ENCODE assay signal across 17 cellular contexts in the genomic region with DNA sequence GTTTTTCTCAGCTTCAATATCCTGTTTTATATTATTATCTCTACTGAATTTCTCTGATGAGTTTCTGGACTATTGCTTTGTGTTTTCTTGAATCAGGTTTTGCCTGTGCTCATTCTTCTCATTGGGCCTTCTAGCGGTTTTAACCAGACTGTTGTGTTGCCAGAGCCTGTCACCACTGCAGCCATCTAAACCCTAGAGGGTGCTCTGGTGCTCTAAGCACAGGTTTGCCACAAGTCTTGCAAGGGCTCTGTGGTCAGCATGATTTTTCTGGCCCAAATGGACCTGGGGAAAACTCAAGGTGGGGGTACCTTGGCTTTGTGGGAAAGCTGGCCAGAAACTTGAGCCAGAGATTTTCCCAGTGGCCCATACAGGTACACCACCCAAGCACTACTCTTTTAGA. TPM values are rescaled to one million over a fixed set of nuclear protein-coding genes. Genes with fewer than 3 reads are reported as not detected.
DNase-seq lines count a peak whose midpoint lies in the region; ATAC-seq and TF ChIP-seq lines count a peak whose summit lies in the region.
"Had no signal": no experiment of that assay in that cellular context is flagged by ENCODE, and none has a peak within 500 bp of the region (broad histone marks: within the 10 kb centered on the region; RNA-seq: fewer than 3 reads in every experiment).

No MANE protein-coding gene starts in this region.

- H3K27ac Mint-ChIP-seq in endodermal cell, result no peak overlapping the region
- H3K27ac Mint-ChIP-seq: CD4-positive, CD25-positive, alpha-beta regulatory T cell had no signal

- H3K9me3 ChIP-seq in endodermal cell (ENCODE audit: control insufficient read depth, low read length), result no peaks in the 10 kb centered on the region
- H3K9me3 ChIP-seq: BLaER1 had no signal

- no peak overlapping the region for H2BK15ac ChIP-seq in mesendoderm (replicated peaks; ENCODE audit: low read depth)

- H3K9ac ChIP-seq in endodermal cell (ENCODE audit: extremely low read depth, low read length, poor library complexity, severe bottlenecking) (no peak overlapping the region), mesendoderm (ENCODE audit: low read length) (no peak overlapping the region)
- H3K9ac ChIP-seq: BLaER1 had no signal

- H3K36me3 Mint-ChIP-seq in endodermal cell (ENCODE audit: low read depth), result no peaks in the 10 kb centered on the region
- H3K36me3 Mint-ChIP-seq: CD4-positive, CD25-positive, alpha-beta regulatory T cell had no signal

- no peaks in the 10 kb centered on the region for H3K79me1 ChIP-seq in mesendoderm (ENCODE audit: low read length)

- H2BK5ac ChIP-seq in mesendoderm (ENCODE audit: low read length), result no peak overlapping the region

- H4K5ac ChIP-seq in mesendoderm (ENCODE audit: low read length), result no peak overlapping the region

- H3K4me1 ChIP-seq in endodermal cell (ENCODE audit: control insufficient read depth, insufficient read depth, low read length) (no peaks in the 10 kb centered on the region), mesendoderm (ENCODE audit: control insufficient read depth, low read depth, low read length) (no peaks in the 10 kb centered on the region)
- H3K4me1 ChIP-seq: BLaER1 had no signal

- no peak overlapping the region for H3K18ac ChIP-seq in mesendoderm (ENCODE audit: low read length)

- DNase-seq in ELF-1 (ENCODE audit: low read depth, low spot score) (peak; percentile 2), HT-29 (ENCODE audit: low spot score) (peak; percentile 6), endodermal cell (peak; percentile 70), mesendoderm (peak; percentile 45)
- DNase-seq: 8988T; AML-193; Calu3; CD4-positive, CD25-positive, alpha-beta regulatory T cell; DMS 273 treated with DMSO at 0.1 percent for 48 hours had no signal

- 84% methylated on average over 1 of the region's 1 CpG; no CpG with 5 or more reads in 1 of the 2 experiments for WGBS in endodermal cell (ENCODE audit: insufficient coverage in 1 of 2, insufficient read length in 1 of 2), 2 experiments
- no CpG with 5 or more reads among the region's 1 CpG for WGBS in mesendoderm (ENCODE audit: extremely low coverage, insufficient coverage, low lambda C conversion rate)

- ATAC-seq in HG02610 (IDR thresholded peaks at IDR 0.05; ENCODE audit: unreplicated experiment), result no peak
- no peak for ATAC-seq in HG02571 (IDR thresholded peaks at IDR 0.05; ENCODE audit: unreplicated experiment)
- ATAC-seq in HG02970 (IDR thresholded peaks at IDR 0.05; ENCODE audit: low FRiP score, unreplicated experiment), result no peak
- ATAC-seq: K562 had no signal

- H3K79me2 ChIP-seq in mesendoderm (ENCODE audit: control insufficient read depth, insufficient read depth, low read length), result no peaks in the 10 kb centered on the region

- no peaks in the 10 kb centered on the region for H3K9me3 Mint-ChIP-seq in endodermal cell

- H3K36me3 ChIP-seq in endodermal cell (ENCODE audit: control insufficient read depth, insufficient read depth, low read length), result no peaks in the 10 kb centered on the region
- no peaks in the 10 kb centered on the region for H3K36me3 ChIP-seq in mesendoderm (ENCODE audit: control insufficient read depth, insufficient read depth, low read length)
- H3K36me3 ChIP-seq: BLaER1 had no signal

- no peak overlapping the region for H2BK120ac ChIP-seq in mesendoderm (ENCODE audit: low read depth, low read length)

- no peak overlapping the region for H3K27ac ChIP-seq in endodermal cell (ENCODE audit: low read depth, low read length)
- no peak overlapping the region for H3K27ac ChIP-seq in mesendoderm (ENCODE audit: low read depth, low read length)
- H3K27ac ChIP-seq: BLaER1 had no signal

- peak; percentile 57 for TF ChIP-seq CTCF in endodermal cell (conservative IDR thresholded peaks at IDR 0.05)

- no peak overlapping the region for H4K8ac ChIP-seq in mesendoderm (ENCODE audit: low read depth, low read length)

- H3K23ac ChIP-seq in mesendoderm (ENCODE audit: low read length), result no peak overlapping the region

- H3K4me1 Mint-ChIP-seq in endodermal cell, result no peaks in the 10 kb centered on the region
- H3K4me1 Mint-ChIP-seq: CD4-positive, CD25-positive, alpha-beta regulatory T cell had no signal

- H3K27me3 ChIP-seq in endodermal cell (ENCODE audit: control insufficient read depth, insufficient read depth, low read length, poor library complexity, severe bottlenecking), result no peaks in the 10 kb centered on the region
- H3K27me3 ChIP-seq in mesendoderm (ENCODE audit: insufficient read depth, low read length, poor library complexity), result no peaks in the 10 kb centered on the region
- H3K27me3 ChIP-seq: BLaER1 had no signal

- no peak overlapping the region for H3K4me2 ChIP-seq in mesendoderm (ENCODE audit: low read length)
- H3K4me2 ChIP-seq: BLaER1 had no signal

- H3K56ac ChIP-seq in mesendoderm (ENCODE audit: low read length), result no peak overlapping the region

- no peaks in the 10 kb centered on the region for H3K27me3 Mint-ChIP-seq in endodermal cell (ENCODE audit: insufficient read depth)
- H3K27me3 Mint-ChIP-seq: CD4-positive, CD25-positive, alpha-beta regulatory T cell had no signal

- H3K4me3 Mint-ChIP-seq in endodermal cell, result no peak overlapping the region
- H3K4me3 Mint-ChIP-seq: CD4-positive, CD25-positive, alpha-beta regulatory T cell had no signal

- H3K4me3 ChIP-seq in endodermal cell (ENCODE audit: low read length) (no peak overlapping the region), mesendoderm (ENCODE audit: low read length) (no peak overlapping the region)
- H3K4me3 ChIP-seq: BLaER1, K562 had no signal

- no peak overlapping the region for H3K4ac ChIP-seq in mesendoderm (ENCODE audit: low read depth, low read length)

- H2AK5ac ChIP-seq in mesendoderm (ENCODE audit: low read length), result no peak overlapping the region

RNA-seq across cellular contexts. Expression of a gene that starts 52.4 kb away (rescaled TPM):
- not detected in 2 replicates for total RNA-seq in HT-29 (2014; rRNA removed; shearing (Covaris generic))
- total RNA-seq in endodermal cell, result not detected
- polyA plus RNA-seq in endodermal cell (2013, experiment 1 of 2), result not detected
- polyA plus RNA-seq in endodermal cell (2013, experiment 2 of 2), result not detected
- polyA plus RNA-seq in mesendoderm (2013, experiment 1 of 2), result not detected
- not detected for polyA plus RNA-seq in mesendoderm (2013, experiment 2 of 2)
- total RNA-seq: Calu3; CD4-positive, CD25-positive, alpha-beta regulatory T cell; Daoy; G401; H4; K562 had no signal
- polyA plus RNA-seq: CD4-positive, CD25-positive, alpha-beta regulatory T cell; K562 had no signal

RNA-seq across cellular contexts. Expression of a gene that starts 59.5 kb away (rescaled TPM):
- total RNA-seq in HT-29 (2014; rRNA removed; shearing (Covaris generic)), result not detected in 2 replicates
- total RNA-seq in endodermal cell, result under 1 TPM; 0.07 to 0.09 TPM
- polyA plus RNA-seq in endodermal cell (2013, experiment 1 of 2), result 0.07 TPM
- 0.12 TPM for polyA plus RNA-seq in endodermal cell (2013, experiment 2 of 2)
- 0.08 TPM for polyA plus RNA-seq in mesendoderm (2013, experiment 1 of 2)
- 0.10 TPM for polyA plus RNA-seq in mesendoderm (2013, experiment 2 of 2)
- total RNA-seq: CD4-positive, CD25-positive, alpha-beta regulatory T cell; Daoy; G401; H4; K562 had no signal
- polyA plus RNA-seq: CD4-positive, CD25-positive, alpha-beta regulatory T cell; K562 had no signal

Comparison
In these comparisons a context has a peak if more than half of its experiments do, and no peak if none do; other contexts are left out.
1. DNase-seq: peak in every context shown above with its lines; median percentile 70 in endodermal cell; 45 in mesendoderm; 6 in HT-29; 2 in ELF-1.